In genomic region chr11:8913961-8914660, GRCh38 we compare ENCODE assay signal across 8 cellular contexts.
A peak's percentile ranks its signal among the peaks of the same experiment; 100 is the strongest.
DNase-seq lines count a peak whose midpoint lies in the region; ATAC-seq and TF ChIP-seq lines count a peak whose summit lies in the region.

No MANE protein-coding gene starts in this region.

- POLR2A ChIA-PET in AG04449 (lab: Yijun Ruan, JAX), result no interaction called here

- no peak for ATAC-seq in GM21367 (IDR thresholded peaks at IDR 0.05; ENCODE audit: unreplicated experiment)

- TF ChIP-seq CTCF in AG04449 (IDR thresholded peaks at IDR 0.05; ENCODE audit: insufficient read depth, low read length, missing control alignments) (peak; percentile 79), GM12864 (IDR thresholded peaks at IDR 0.05; ENCODE audit: low read depth, low read length, missing control alignments) (peak; percentile 78)

- CTCF ChIA-PET in AG04449 (lab: Yijun Ruan, JAX), result interaction anchor here (0.6 to 5.7 kb wide), 24 partner anchors 9 to 236 kb away, joined by 3 to 83 read pairs (median 6); partner anchors contain the start of genes ASCL3 and TMEM9B

- no peak for DNase-seq in AG04449 (ENCODE audit: low read depth, low spot score)
- no peak for DNase-seq in GM12864 (ENCODE audit: low read depth)
- peak; percentile 24 for DNase-seq in NCI-H2196 treated with DMSO at 0.1 percent for 48 hours (lab: John Stamatoyannopoulos, UW; ENCODE audit: unreplicated experiment)
- peak; percentile 28 for DNase-seq in activated T-cell treated with anti-CD3 and anti-CD28 coated beads for 24 hours (ENCODE audit: low read depth)
- no peak for DNase-seq in epithelial cell of prostate (ENCODE audit: low read depth, low spot score)
- peak in 29 of 56 donors; percentile 6 to 58 (median 19) for DNase-seq in nucleus accumbens (lab: John Stamatoyannopoulos, UW)
- DNase-seq in hepatic stellate cell (ENCODE audit: low spot score), result no peak

- H3K27ac ChIP-seq in epithelial cell of prostate, result peak overlapping the region; percentile 7

- H3K4me3 ChIP-seq in AG04449 (ENCODE audit: low read depth, low read length) (no peak overlapping the region; the same call in 1 of the 2 replicates), GM12864 (ENCODE audit: low read depth, low read length) (no peak overlapping the region; the same call in 1 of the 2 replicates)

Comparison
In these comparisons a context has a peak if more than half of its experiments do, and no peak if none do; other contexts are left out.
1. DNase-seq: peak in NCI-H2196 treated with DMSO at 0.1 percent for 48 hours (single experiment), activated T-cell treated with anti-CD3 and anti-CD28 coated beads for 24 hours (single experiment) and nucleus accumbens (29 of 56); none in AG04449 (single experiment), GM12864 (single experiment), epithelial cell of prostate (single experiment) and hepatic stellate cell (single experiment).